ENCODE assay signal across 19 cellular contexts in genomic region chr5:103487822-103488493, GRCh38.
DNase-seq lines count a peak whose midpoint lies in the region; ATAC-seq and TF ChIP-seq lines count a peak whose summit lies in the region.
"Had no signal": no experiment of that assay in that cellular context is flagged by ENCODE, and none has a peak within 500 bp of the region (broad histone marks: within the 10 kb centered on the region; RNA-seq: fewer than 3 reads in every experiment).

No MANE protein-coding gene starts in this region.

- DNase-seq in nephron progenitor cell (no peak), right lobe of liver (no peak), right atrium auricular region (ENCODE audit: low spot score) (no peak), superior temporal gyrus (ENCODE audit: extremely low spot score) (no peak)
- DNase-seq in activated CD8-positive, alpha-beta memory T cell treated with anti-CD3 and anti-CD28 coated beads, Interleukin-2, amount 50 U/mL, for 4 hours = no peak
- DNase-seq: activated CD8-positive, alpha-beta memory T cell treated with anti-CD3 and anti-CD28 coated beads, Interleukin-2, amount 50 U/mL, for 48 hours; central memory CD4-positive, alpha-beta T cell; H9; heart left ventricle; natural killer cell; substantia nigra had no signal

- H3K36me3 Mint-ChIP-seq in nephron progenitor cell (ENCODE audit: low read depth) = no peaks in the 10 kb centered on the region
- H3K36me3 Mint-ChIP-seq: activated naive CD8-positive, alpha-beta T cell; natural killer cell had no signal

- peaks cover 13% of the 10 kb centered on the region for H3K27me3 Mint-ChIP-seq in nephron progenitor cell (ENCODE audit: low read depth, poor library complexity)

- intact Hi-C loops in right lobe of liver (cut with DNase I) = no loop called here

- ATAC-seq in GM18907 (IDR thresholded peaks at IDR 0.05; ENCODE audit: unreplicated experiment) (peak; percentile 69), GM21786 (IDR thresholded peaks at IDR 0.05; ENCODE audit: unreplicated experiment) (peak; percentile 63), HG03378 (IDR thresholded peaks at IDR 0.05; ENCODE audit: unreplicated experiment) (peak; percentile 69), right lobe of liver (no peak)
- ATAC-seq: heart left ventricle, left lobe of liver, natural killer cell had no signal

- TF ChIP-seq POLR2A in right lobe of liver (IDR thresholded peaks at IDR 0.05) = no peak

- H3K4me1 ChIP-seq in right lobe of liver (peaks cover 0 to 6% (median 0%) of the 10 kb centered on the region in 4 donors), right atrium auricular region (no peaks in the 10 kb centered on the region)
- H3K4me1 ChIP-seq: BLaER1 treated with 17β-estradiol and CSF1 and Interleukin-3, amounts not matched to agents 10 nM and 100 nM; heart left ventricle had no signal

- H3K9me3 ChIP-seq in right lobe of liver (no peaks in the 10 kb centered on the region), right atrium auricular region (no peaks in the 10 kb centered on the region)
- H3K9me3 ChIP-seq: BLaER1 treated with 17β-estradiol and CSF1 and Interleukin-3, amounts not matched to agents 10 nM and 100 nM; heart left ventricle had no signal

- WGBS in right lobe of liver (ENCODE audit: insufficient coverage, low coverage, low lambda C conversion rate, missing lambda C conversion rate) = 83% methylated on average over 3 of the region's 3 CpGs

- H3K9me3 Mint-ChIP-seq in nephron progenitor cell = no peaks in the 10 kb centered on the region
- H3K9me3 Mint-ChIP-seq: H9, natural killer cell had no signal

- H3K27me3 ChIP-seq in right lobe of liver (no peaks in the 10 kb centered on the region), right atrium auricular region (no peaks in the 10 kb centered on the region)
- H3K27me3 ChIP-seq: BLaER1 treated with 17β-estradiol and CSF1 and Interleukin-3, amounts not matched to agents 10 nM and 100 nM; heart left ventricle had no signal

- H3K27ac ChIP-seq in right lobe of liver = no peak overlapping the region
- H3K27ac ChIP-seq in right atrium auricular region = no peak overlapping the region
- H3K27ac ChIP-seq: BLaER1 treated with 17β-estradiol and CSF1 and Interleukin-3, amounts not matched to agents 10 nM and 100 nM; heart left ventricle; SK-N-MC; skin epidermis had no signal

- peaks cover 23% of the 10 kb centered on the region for H3K4me1 Mint-ChIP-seq in nephron progenitor cell

- TF ChIP-seq CTCF in nephron progenitor cell (IDR thresholded peaks at IDR 0.05) = no peak
- no peak for TF ChIP-seq CTCF in right lobe of liver (IDR thresholded peaks at IDR 0.05)
- no peak for TF ChIP-seq CTCF in right atrium auricular region (IDR thresholded peaks at IDR 0.05)

- peak overlapping the region; percentile 23 for H3K27ac Mint-ChIP-seq in nephron progenitor cell
- H3K27ac Mint-ChIP-seq: activated naive CD8-positive, alpha-beta T cell; natural killer cell had no signal

- no peak overlapping the region for H3K4me3 Mint-ChIP-seq in nephron progenitor cell
- H3K4me3 Mint-ChIP-seq: activated naive CD8-positive, alpha-beta T cell; H9; natural killer cell had no signal

- no peaks in the 10 kb centered on the region for H3K36me3 ChIP-seq in right lobe of liver
- H3K36me3 ChIP-seq in right atrium auricular region = no peaks in the 10 kb centered on the region
- H3K36me3 ChIP-seq: BLaER1 treated with 17β-estradiol and CSF1 and Interleukin-3, amounts not matched to agents 10 nM and 100 nM; heart left ventricle had no signal

- H3K4me3 ChIP-seq in right lobe of liver = no peak overlapping the region
- no peak overlapping the region for H3K4me3 ChIP-seq in right atrium auricular region
- H3K4me3 ChIP-seq: BLaER1 treated with 17β-estradiol and CSF1 and Interleukin-3, amounts not matched to agents 10 nM and 100 nM; heart left ventricle; SK-N-MC; skin epidermis had no signal

Comparison
In these comparisons a context has a peak if more than half of its experiments do, and no peak if none do; other contexts are left out.
1. ATAC-seq: peak in GM18907 (single experiment), GM21786 (single experiment) and HG03378 (single experiment); none in right lobe of liver (0 of 4).